Comparison of ENCODE assay signal across 31 cellular contexts in the genomic region with DNA sequence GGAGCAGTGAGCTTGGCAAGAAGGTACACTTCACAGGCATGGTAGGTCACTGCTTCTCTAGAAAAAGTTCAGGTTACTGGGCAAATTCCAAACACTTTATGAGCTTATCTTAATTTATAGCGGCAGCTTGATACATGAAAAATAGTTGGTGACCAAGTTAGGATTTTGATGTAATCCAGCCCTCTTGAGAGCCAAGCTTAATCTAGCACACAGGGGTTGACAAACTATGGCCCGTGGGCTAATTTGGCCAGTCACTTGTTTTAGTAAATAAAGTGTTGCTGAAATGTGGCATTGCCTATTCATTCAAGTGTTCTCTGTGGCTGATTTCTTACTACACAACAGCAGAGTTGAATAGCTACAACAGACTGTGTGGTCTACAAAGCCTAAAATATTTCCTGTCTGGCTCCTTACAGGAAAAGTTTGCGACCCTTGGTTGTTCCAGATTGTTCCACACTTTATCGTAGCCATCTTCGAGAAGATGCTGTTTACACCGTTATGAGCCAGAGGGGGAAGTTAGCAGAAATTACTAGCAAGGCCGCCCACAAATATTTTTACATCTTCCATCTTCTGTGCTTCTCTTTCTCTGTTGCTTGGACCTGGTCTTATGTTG.
DNase-seq lines count a peak whose midpoint lies in the region; ATAC-seq and TF ChIP-seq lines count a peak whose summit lies in the region.
"Had no signal": no experiment of that assay in that cellular context is flagged by ENCODE, and none has a peak within 500 bp of the region (broad histone marks: within the 10 kb centered on the region; RNA-seq: fewer than 3 reads in every experiment).

No MANE protein-coding gene starts in this region.

- H3K4me3 ChIP-seq in fibroblast of the aortic adventitia (ENCODE audit: low read depth, low read length) (no peak overlapping the region), sigmoid colon (no peak overlapping the region), aorta (ENCODE audit: low read length in 2 of 2) (no peak overlapping the region)
- H3K4me3 ChIP-seq: GM12878, SK-N-MC, tibial nerve had no signal

- H3K36me3 ChIP-seq in sigmoid colon = no peaks in the 10 kb centered on the region
- peaks cover 0 to 2% of the 10 kb centered on the region in 2 donors for H3K36me3 ChIP-seq in aorta (ENCODE audit: control insufficient read depth in 1 of 2, insufficient read depth in 2 of 2, low read length in 1 of 2)
- H3K36me3 ChIP-seq: tibial nerve had no signal

- WGBS in sigmoid colon, 2 donors = 76 to 89% methylated on average over 7 of the region's 7 CpGs
- 20 to 22% methylated on average over 7 of the region's 7 CpGs for WGBS in aorta, 2 donors

- no peak for TF ChIP-seq POLR2A in sigmoid colon (IDR thresholded peaks at IDR 0.05)

- TF ChIP-seq CTCF in fibroblast of the aortic adventitia (IDR thresholded peaks at IDR 0.05; ENCODE audit: insufficient read depth, low read length) (no peak), sigmoid colon (IDR thresholded peaks at IDR 0.05) (no peak)

- H3K27ac ChIP-seq in sigmoid colon (peak overlapping the region in 3 of 4 donors; percentile 36 to 79 (median 78)), aorta (ENCODE audit: low read depth in 1 of 2, low read length in 2 of 2) (peak overlapping the region; percentile 51 to 76)
- H3K27ac ChIP-seq: SK-N-MC, tibial nerve had no signal

- TF ChIP-seq EP300 in sigmoid colon (IDR thresholded peaks at IDR 0.05) = peak in 1 of 4 donors; percentile 13

- intact Hi-C loops in left ventricle myocardium superior (cut with micrococcal nuclease) (no loop called here), cardiac septum (cut with DNase I) (loop anchor here (5.0 kb wide), 1 partner anchor 117 kb away; no protein-coding TSS in a partner anchor), sigmoid colon (cut with DNase I) (no loop called here), aorta (cut with DNase I) (no loop called here)

- no peaks in the 10 kb centered on the region for H3K27me3 ChIP-seq in sigmoid colon
- H3K27me3 ChIP-seq in aorta (ENCODE audit: control insufficient read depth in 1 of 2, insufficient read depth in 2 of 2, low read length in 1 of 2) = peaks cover 0 to 2% of the 10 kb centered on the region in 2 donors
- H3K27me3 ChIP-seq: tibial nerve had no signal

- peak; percentile 18 for ATAC-seq in left ventricle myocardium superior
- ATAC-seq in aorta (ENCODE audit: low FRiP score) = no peak
- ATAC-seq in HG02970 (IDR thresholded peaks at IDR 0.05; ENCODE audit: low FRiP score, unreplicated experiment) = no peak
- ATAC-seq: activated CD8-positive, alpha-beta memory T cell treated with anti-CD3 and anti-CD28 coated beads, Interleukin-2, amount 10 ng/mL, durations not matched to agents 7 days and 5 days; activated T-cell treated with anti-CD3 and anti-CD28 coated beads, Interleukin-2, amount 50 U/mL, for 72 hours; GM12878 had no signal

- no peaks in the 10 kb centered on the region for H3K9me3 ChIP-seq in sigmoid colon
- no peaks in the 10 kb centered on the region for H3K9me3 ChIP-seq in aorta (ENCODE audit: control insufficient read depth, low read length)
- H3K9me3 ChIP-seq: tibial nerve had no signal

- DNase-seq in left ventricle myocardium superior (no peak), cardiac septum (ENCODE audit: low spot score) (no peak), fibroblast of the aortic adventitia (ENCODE audit: low read depth) (peak; percentile 83), sigmoid colon (no peak), aorta (no peak), OCI-M1 (lab: John Stamatoyannopoulos, UW) (no peak), GOT3 (lab: John Stamatoyannopoulos, UW) (no peak)
- DNase-seq: activated CD4-positive, alpha-beta T cell treated with anti-CD3 and anti-CD28 coated beads for 48 hours; activated CD8-positive, alpha-beta memory T cell treated with anti-CD3 and anti-CD28 coated beads, Interleukin-2, amount 10 ng/mL, durations not matched to agents 7 days and 5 days; activated naive CD4-positive, alpha-beta T cell treated with anti-CD3 and anti-CD28 coated beads for 36 hours; activated T-cell treated with anti-CD3 and anti-CD28 coated beads, Interleukin-2, amount 50 U/mL, for 72 hours; amniotic stem cell; COR-L47; DMS79 treated with DMSO at 0.1 percent for 48 hours; glutamatergic neuron; H7; Karpas-422; mesendoderm; naive B cell; NCI-H2171 treated with DMSO at 0.1 percent for 48 hours; NCI-H526; occipital lobe; retina; stimulated activated CD4-positive, alpha-beta T cell treated with anti-CD3 and anti-CD28 coated beads, Interleukin-12 subunit alpha, Interleukin-12 subunit beta, amount 100 ng/mL, for 4 hours; stimulated activated CD4-positive, alpha-beta T cell treated with anti-CD3 and anti-CD28 coated beads, Interleukin-4, amount 100 ng/mL, for 24 hours; stimulated activated naive CD4-positive, alpha-beta T cell; T-helper 2 cell had no signal

- H3K4me1 ChIP-seq in sigmoid colon (peaks cover 0 to 99% (median 93%) of the 10 kb centered on the region in 4 donors), aorta (ENCODE audit: control insufficient read depth in 1 of 2, insufficient read depth in 2 of 2, low read length in 2 of 2) (peaks cover 3 to 23% of the 10 kb centered on the region in 2 donors)
